In genomic region chr1:25312806-25313470, GRCh38 we compare ENCODE assay signal across 12 cellular contexts. TPM values are rescaled to one million over a fixed set of nuclear protein-coding genes. Genes with fewer than 3 reads are reported as not detected.
"Had no signal": no experiment of that assay in that cellular context is flagged by ENCODE, and none has a peak within 500 bp of the region (broad histone marks: within the 10 kb centered on the region; RNA-seq: fewer than 3 reads in every experiment).

No MANE protein-coding gene starts in this region.

RNA-seq across cellular contexts. Expression of gene RHD, which starts 40.6 kb away (rescaled TPM):
- total RNA-seq: activated B cell treated with CpG ODN at 0.5 μM for 24 hours; activated CD4-positive, alpha-beta memory T cell treated with anti-CD3 and anti-CD28 coated beads for 36 hours; activated CD4-positive, alpha-beta memory T cell treated with anti-CD3 and anti-CD28 coated beads, Interleukin-2, amount 10 ng/mL, durations not matched to agents 7 days and 5 days; activated CD4-positive, alpha-beta T cell treated with anti-CD3 and anti-CD28 coated beads for 36 hours; activated CD4-positive, alpha-beta T cell treated with anti-CD3 and anti-CD28 coated beads, Interleukin-2, amount 10 ng/mL, durations not matched to agents 24 days and 14 days; activated CD4-positive, alpha-beta T cell treated with anti-CD3 and anti-CD28 coated beads, Interleukin-2, amount 10 ng/mL, durations not matched to agents 7 days and 5 days; activated CD8-positive, alpha-beta memory T cell treated with anti-CD3 and anti-CD28 coated beads for 36 hours; activated CD8-positive, alpha-beta memory T cell treated with anti-CD3 and anti-CD28 coated beads, Interleukin-2, amount 10 ng/mL, durations not matched to agents 7 days and 5 days; activated CD8-positive, alpha-beta T cell treated with anti-CD3 and anti-CD28 coated beads for 36 hours; T-helper 1 cell treated with Interleukin-12 subunit alpha and Interleukin-12 subunit beta and Interleukin-4 antibody, amounts not matched to agents 30 ng/mL and 1 ng/mL, for 36 hours; T-helper 2 cell treated with Interferon-gamma antibody and Interleukin-4, amounts not matched to agents 100 ng/mL and 5 ng/mL, for 36 hours; WTC11 had no signal
